Comparison of ENCODE assay signal across 8 cellular contexts in genomic region chr1:156495401-156496140, GRCh38. TPM values are rescaled to one million over a fixed set of nuclear protein-coding genes. Genes with fewer than 3 reads are reported as not detected.
A peak's percentile ranks its signal among the peaks of the same experiment; 100 is the strongest.
DNase-seq lines count a peak whose midpoint lies in the region; ATAC-seq and TF ChIP-seq lines count a peak whose summit lies in the region.

No MANE protein-coding gene starts in this region.

- H3K27ac Mint-ChIP-seq in activated CD4-positive, alpha-beta T cell treated with anti-CD3 and anti-CD28 coated beads for 36 hours: peak overlapping the region; percentile 72
- no peak overlapping the region for H3K27ac Mint-ChIP-seq in activated CD4-positive, alpha-beta T cell treated with anti-CD3 and anti-CD28 coated beads, Interleukin-2, amount 10 ng/mL, durations not matched to agents 7 days and 5 days
- H3K27ac Mint-ChIP-seq in brain: peak overlapping the region; percentile 56 to 98 (median 86)

- no peak overlapping the region for H2BK5ac ChIP-seq in mesendoderm (ENCODE audit: low read length)

- H3K27me3 Mint-ChIP-seq in activated CD4-positive, alpha-beta T cell treated with anti-CD3 and anti-CD28 coated beads for 36 hours: no peaks in the 10 kb centered on the region
- H3K27me3 Mint-ChIP-seq in activated CD4-positive, alpha-beta T cell treated with anti-CD3 and anti-CD28 coated beads, Interleukin-2, amount 10 ng/mL, durations not matched to agents 7 days and 5 days: no peaks in the 10 kb centered on the region
- H3K27me3 Mint-ChIP-seq in brain: no peaks in the 10 kb centered on the region

- no peak overlapping the region for H3K23ac ChIP-seq in mesendoderm (ENCODE audit: low read length)

- CTCF ChIA-PET in activated CD4-positive, alpha-beta T cell treated with anti-CD3 and anti-CD28 coated beads for 36 hours (lab: Charles Lee): interaction anchor here (0.7 to 5.0 kb wide), 6 partner anchors 10 to 1226 kb away, joined by 3 to 33 read pairs (median 4); no protein-coding TSS in a partner anchor
- CTCF ChIA-PET in activated CD4-positive, alpha-beta T cell treated with anti-CD3 and anti-CD28 coated beads, Interleukin-2, amount 10 ng/mL, durations not matched to agents 7 days and 5 days (lab: Charles Lee): interaction anchor here (0.9 to 1.4 kb wide), 2 partner anchors 10 to 15 kb away, joined by 3 read pairs; no protein-coding TSS in a partner anchor

- H3K4me1 ChIP-seq in mesendoderm (ENCODE audit: control insufficient read depth, low read depth, low read length): peaks cover 23% of the 10 kb centered on the region
- H3K4me1 ChIP-seq in thyroid gland: peaks cover 79 to 80% of the 10 kb centered on the region in 2 donors

- intact Hi-C loops in activated CD4-positive, alpha-beta T cell treated with anti-CD3 and anti-CD28 coated beads for 36 hours (cut with DNase I, micrococcal nuclease): no loop called here
- intact Hi-C loops in thyroid gland (cut with DNase I): loop anchor here (5.0 kb wide), 1 partner anchor 33 kb away; no protein-coding TSS in a partner anchor

- H3K4ac ChIP-seq in mesendoderm (ENCODE audit: low read depth, low read length): no peak overlapping the region

- H3K4me1 Mint-ChIP-seq in activated CD4-positive, alpha-beta T cell treated with anti-CD3 and anti-CD28 coated beads for 36 hours: peaks cover 84% of the 10 kb centered on the region
- H3K4me1 Mint-ChIP-seq in activated CD4-positive, alpha-beta T cell treated with anti-CD3 and anti-CD28 coated beads, Interleukin-2, amount 10 ng/mL, durations not matched to agents 7 days and 5 days: peaks cover 78% of the 10 kb centered on the region
- H3K4me1 Mint-ChIP-seq in brain: peaks cover 86% of the 10 kb centered on the region

- WGBS in mesendoderm (ENCODE audit: extremely low coverage, insufficient coverage, low lambda C conversion rate): no CpG with 5 or more reads among the region's 9 CpGs
- 75 to 80% methylated on average over 9 of the region's 9 CpGs for WGBS in thyroid gland, 2 donors

- H3K36me3 Mint-ChIP-seq in activated CD4-positive, alpha-beta T cell treated with anti-CD3 and anti-CD28 coated beads for 36 hours (ENCODE audit: low read depth): peaks cover 9% of the 10 kb centered on the region
- peaks cover 32% of the 10 kb centered on the region for H3K36me3 Mint-ChIP-seq in activated CD4-positive, alpha-beta T cell treated with anti-CD3 and anti-CD28 coated beads, Interleukin-2, amount 10 ng/mL, durations not matched to agents 7 days and 5 days (ENCODE audit: low read depth)
- peaks cover 14% of the 10 kb centered on the region for H3K36me3 Mint-ChIP-seq in brain

- no peak overlapping the region for H3K27ac ChIP-seq in mesendoderm (ENCODE audit: low read depth, low read length)
- peak overlapping the region; percentile 35 to 100 (median 100) for H3K27ac ChIP-seq in thyroid gland

- H3K4me2 ChIP-seq in mesendoderm (ENCODE audit: low read length): no peak overlapping the region

- no peak for ATAC-seq in activated CD4-positive, alpha-beta T cell treated with anti-CD3 and anti-CD28 coated beads for 36 hours

- no peaks in the 10 kb centered on the region for H3K27me3 ChIP-seq in mesendoderm (ENCODE audit: insufficient read depth, low read length, poor library complexity)
- H3K27me3 ChIP-seq in thyroid gland: no peaks in the 10 kb centered on the region

- TF ChIP-seq CTCF in brain (conservative IDR thresholded peaks at IDR 0.05) (no peak), thyroid gland (IDR thresholded peaks at IDR 0.05) (no peak)

- no peak overlapping the region for H2BK120ac ChIP-seq in mesendoderm (ENCODE audit: low read depth, low read length)

- H3K4me3 Mint-ChIP-seq in activated CD4-positive, alpha-beta T cell treated with anti-CD3 and anti-CD28 coated beads for 36 hours: no peak overlapping the region
- no peak overlapping the region for H3K4me3 Mint-ChIP-seq in activated CD4-positive, alpha-beta T cell treated with anti-CD3 and anti-CD28 coated beads, Interleukin-2, amount 10 ng/mL, durations not matched to agents 7 days and 5 days
- H3K4me3 Mint-ChIP-seq in brain: peak overlapping the region in 4 of 5 experiments; percentile 67 to 78 (median 76)

- H3K4me3 ChIP-seq in mesendoderm (ENCODE audit: low read length) (no peak overlapping the region), thyroid gland (replicated peaks in 1 of 3) (no peak overlapping the region)

- H3K36me3 ChIP-seq in mesendoderm (ENCODE audit: control insufficient read depth, insufficient read depth, low read length) (no peaks in the 10 kb centered on the region), thyroid gland (no peaks in the 10 kb centered on the region)

- no peak overlapping the region for H2AK5ac ChIP-seq in mesendoderm (ENCODE audit: low read length)

- H3K56ac ChIP-seq in mesendoderm (ENCODE audit: low read length): peak overlapping the region; percentile 43

- DNase-seq in activated CD4-positive, alpha-beta T cell treated with anti-CD3 and anti-CD28 coated beads for 36 hours: no peak
- no peak for DNase-seq in activated CD4-positive, alpha-beta T cell treated with anti-CD3 and anti-CD28 coated beads, Interleukin-2, amount 10 ng/mL, durations not matched to agents 7 days and 5 days
- DNase-seq in mesendoderm (no peak), thyroid gland (peak in 1 of 2 donors; percentile 26), hippocampal formation (lab: John Stamatoyannopoulos, UW) (no peak), NCI-H226 (no peak)
- no peak for DNase-seq in stimulated activated CD4-positive, alpha-beta T cell treated with anti-CD3 and anti-CD28 coated beads, Interleukin-12 subunit alpha, Interleukin-12 subunit beta, amount 100 ng/mL, for 4 hours

- no peak overlapping the region for H2BK15ac ChIP-seq in mesendoderm (replicated peaks; ENCODE audit: low read depth)

- H3K18ac ChIP-seq in mesendoderm (ENCODE audit: low read length): no peak overlapping the region

- H3K9me3 Mint-ChIP-seq in activated CD4-positive, alpha-beta T cell treated with anti-CD3 and anti-CD28 coated beads for 36 hours (ENCODE audit: low read depth): no peaks in the 10 kb centered on the region
- H3K9me3 Mint-ChIP-seq in activated CD4-positive, alpha-beta T cell treated with anti-CD3 and anti-CD28 coated beads, Interleukin-2, amount 10 ng/mL, durations not matched to agents 7 days and 5 days: no peaks in the 10 kb centered on the region
- H3K9me3 Mint-ChIP-seq in brain: no peaks in the 10 kb centered on the region

- POLR2A ChIA-PET in activated CD4-positive, alpha-beta T cell treated with anti-CD3 and anti-CD28 coated beads for 36 hours (lab: Charles Lee): no interaction called here
- POLR2A ChIA-PET in activated CD4-positive, alpha-beta T cell treated with anti-CD3 and anti-CD28 coated beads, Interleukin-2, amount 10 ng/mL, durations not matched to agents 7 days and 5 days (lab: Charles Lee): no interaction called here

- H3K79me2 ChIP-seq in mesendoderm (ENCODE audit: control insufficient read depth, insufficient read depth, low read length): peaks cover 40% of the 10 kb centered on the region

- H4K5ac ChIP-seq in mesendoderm (ENCODE audit: low read length): no peak overlapping the region

- no peaks in the 10 kb centered on the region for H3K9me3 ChIP-seq in thyroid gland

- H4K8ac ChIP-seq in mesendoderm (ENCODE audit: low read depth, low read length): no peak overlapping the region

- no peak for TF ChIP-seq POLR2A in thyroid gland (IDR thresholded peaks at IDR 0.05)

- no peak overlapping the region for H3K9ac ChIP-seq in mesendoderm (ENCODE audit: low read length)

- H3K79me1 ChIP-seq in mesendoderm (ENCODE audit: low read length): peaks cover 34% of the 10 kb centered on the region

RNA-seq across cellular contexts. Expression of gene MEF2D, which starts 5.0 kb away (rescaled TPM):
- 10 to 100 TPM; 32.1 to 33.6 TPM for total RNA-seq in activated CD4-positive, alpha-beta T cell treated with anti-CD3 and anti-CD28 coated beads for 36 hours
- total RNA-seq in activated CD4-positive, alpha-beta T cell treated with anti-CD3 and anti-CD28 coated beads, Interleukin-2, amount 10 ng/mL, durations not matched to agents 7 days and 5 days: 10 to 100 TPM; 34.0 to 39.4 TPM
- 22.7 TPM for polyA plus RNA-seq in brain (ENCODE audit: insufficient read depth, low read depth, low replicate concordance)
- polyA plus RNA-seq in mesendoderm (2013, experiment 1 of 2): 11.7 TPM
- polyA plus RNA-seq in mesendoderm (2013, experiment 2 of 2): 11.4 TPM
- 10 to 100 TPM; 26.4 to 80.6 (median 32.0) TPM for total RNA-seq in thyroid gland

Comparison
In these comparisons a context has a peak if more than half of its experiments do, and no peak if none do; other contexts are left out.
1. H3K4me3 Mint-ChIP-seq: peak in brain (4 of 5); none in activated CD4-positive, alpha-beta T cell treated with anti-CD3 and anti-CD28 coated beads for 36 hours (single experiment) and activated CD4-positive, alpha-beta T cell treated with anti-CD3 and anti-CD28 coated beads, Interleukin-2, amount 10 ng/mL, durations not matched to agents 7 days and 5 days (single experiment).